In genomic region chr4:156036496-156036895, GRCh38 we compare ENCODE assay signal across 17 cellular contexts.
"Had no signal": no experiment of that assay in that cellular context is flagged by ENCODE, and none has a peak within 500 bp of the region (broad histone marks: within the 10 kb centered on the region; RNA-seq: fewer than 3 reads in every experiment).

No MANE protein-coding gene starts in this region.

- DNase-seq: activated CD4-positive, alpha-beta T cell treated with anti-CD3 and anti-CD28 coated beads for 4 hours; activated CD8-positive, alpha-beta memory T cell treated with anti-CD3 and anti-CD28 coated beads, Interleukin-2, amount 50 U/mL, for 4 hours; activated CD8-positive, alpha-beta T cell treated with anti-CD3 and anti-CD28 coated beads, Interleukin-2, amount 10 ng/mL, durations not matched to agents 7 days and 5 days; activated gamma-delta T cell treated with Interleukin-2 at 50 U/mL for 16 hours; activated T-cell treated with anti-CD3 and anti-CD28 coated beads, Interleukin-2, amount 50 U/mL, for 72 hours; amniotic stem cell; islet precursor cell; ovary; right lobe of liver; stimulated activated CD4-positive, alpha-beta T cell treated with anti-CD3 and anti-CD28 coated beads, Interleukin-4, amount 100 ng/mL, for 4 hours; stimulated activated CD8-positive, alpha-beta memory T cell treated with anti-CD3 and anti-CD28 coated beads, Interleukin-4, amount 100 ng/mL, for 48 hours; stimulated activated naive CD4-positive, alpha-beta T cell treated with Interleukin-2 at 50 U/mL for 16 hours; substantia nigra; trophoblast cell had no signal

- H3K4me3 ChIP-seq: gastroesophageal sphincter, lung, ovary, right lobe of liver, smooth muscle cell had no signal

- H3K27me3 ChIP-seq: gastroesophageal sphincter, ovary, right lobe of liver had no signal

- H3K9me3 ChIP-seq: gastroesophageal sphincter, ovary, right lobe of liver had no signal

- H3K4me2 ChIP-seq: smooth muscle cell had no signal

- H3K36me3 ChIP-seq: gastroesophageal sphincter, ovary, right lobe of liver had no signal

- ATAC-seq: activated CD8-positive, alpha-beta T cell treated with anti-CD3 and anti-CD28 coated beads, Interleukin-2, amount 10 ng/mL, durations not matched to agents 7 days and 5 days; activated T-cell treated with anti-CD3 and anti-CD28 coated beads, Interleukin-2, amount 50 U/mL, for 72 hours; gastroesophageal sphincter; right lobe of liver had no signal

- H3K27ac ChIP-seq: gastroesophageal sphincter, ovary, right lobe of liver had no signal

- H3K4me1 ChIP-seq: gastroesophageal sphincter, right lobe of liver had no signal
